1 cellular context compared by ENCODE assay signal in genomic region chr10:133224861-133225366, GRCh38.
TF ChIP-seq lines count a peak whose summit lies in the region.

No MANE protein-coding gene starts in this region.

TF ChIP-seq in GM12878, 131 proteins besides CTCF, POLR2A, EP300 and RAD21:
- TF ChIP-seq FOS (IDR thresholded peaks at IDR 0.05; ENCODE audit: borderline replicate concordance, extremely low read depth, insufficient read length) (no peak), RAD51 (IDR thresholded peaks at IDR 0.05) (no peak), ETV6 (conservative IDR thresholded peaks at IDR 0.05 in 1 of 2, IDR thresholded peaks at IDR 0.05 in 1 of 2; ENCODE audit: borderline replicate concordance in 1 of 2, low read depth in 1 of 2) (no peak), ESRRA (IDR thresholded peaks at IDR 0.05; ENCODE audit: low read length) (no peak), ELK1 (IDR thresholded peaks at IDR 0.05; ENCODE audit: low read depth, low read length) (no peak), EGR1 (IDR thresholded peaks at IDR 0.05; ENCODE audit: borderline replicate concordance in 1 of 2, low read depth in 2 of 2, low read length in 2 of 2) (no peak), BCL11A (IDR thresholded peaks at IDR 0.05; ENCODE audit: low read depth, low read length) (no peak)
